Comparison of ENCODE assay signal across 26 cellular contexts in the genomic region with DNA sequence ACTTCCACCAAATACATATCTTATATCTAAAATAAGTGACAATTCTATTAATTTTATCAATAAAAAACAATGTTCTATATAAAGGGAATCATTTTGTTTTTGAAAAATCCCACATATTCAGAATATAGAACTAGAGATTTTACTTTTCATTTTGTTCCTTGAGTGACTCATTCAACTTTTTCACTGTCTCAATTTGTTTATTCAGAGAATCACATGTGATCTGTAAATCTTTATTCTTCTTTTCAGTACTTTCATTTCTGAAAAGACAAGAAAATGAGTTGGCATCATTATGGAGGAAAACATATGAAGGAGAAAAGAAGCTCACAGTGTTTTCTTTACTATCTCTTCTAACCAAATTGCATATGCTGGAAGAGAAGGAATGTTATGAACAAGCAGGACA. TPM values are rescaled to one million over a fixed set of nuclear protein-coding genes. Genes with fewer than 3 reads are reported as not detected.
DNase-seq lines count a peak whose midpoint lies in the region; ATAC-seq and TF ChIP-seq lines count a peak whose summit lies in the region.
"Had no signal": no experiment of that assay in that cellular context is flagged by ENCODE, and none has a peak within 500 bp of the region (broad histone marks: within the 10 kb centered on the region; RNA-seq: fewer than 3 reads in every experiment).

No MANE protein-coding gene starts in this region.

- ATAC-seq in SK-N-SH treated with all-trans-retinoic acid at 6 μM for 48 hours = no peak
- ATAC-seq: activated CD8-positive, alpha-beta T cell treated with anti-CD3 and anti-CD28 coated beads for 36 hours; HepG2; left lobe of liver had no signal

- no peak overlapping the region for H3K4me3 Mint-ChIP-seq in osteocyte (ENCODE audit: unreplicated experiment)
- no peak overlapping the region for H3K4me3 Mint-ChIP-seq in MCF 10A (ENCODE audit: unreplicated experiment)
- H3K4me3 Mint-ChIP-seq: activated CD8-positive, alpha-beta T cell treated with anti-CD3 and anti-CD28 coated beads for 36 hours; activated naive CD8-positive, alpha-beta T cell; CD4-positive, alpha-beta T cell; naive B cell; stimulated activated naive CD8-positive, alpha-beta T cell treated with anti-CD3 and anti-CD28 coated beads, Interleukin-15, Interleukin-2, amounts not matched to agents 100 ng/mL and 50 ng/mL, for 24 hours had no signal

- no peak for TF ChIP-seq EP300 in SK-N-SH (IDR thresholded peaks at IDR 0.05; ENCODE audit: borderline replicate concordance in 1 of 2, low read depth in 1 of 2, low read length in 1 of 2)

- peaks cover 6% of the 10 kb centered on the region for H3K36me3 Mint-ChIP-seq in osteocyte (ENCODE audit: unreplicated experiment)
- peaks cover 14% of the 10 kb centered on the region for H3K36me3 Mint-ChIP-seq in MCF 10A (ENCODE audit: insufficient read depth, unreplicated experiment)

- H3K4me3 ChIP-seq in SK-N-SH (ENCODE audit: low read depth in 2 of 2, low read length in 1 of 2) (no peak overlapping the region), PC-9 (no peak overlapping the region), fibroblast of lung (replicated peaks in 1 of 4; ENCODE audit: control extremely low read depth in 1 of 4, insufficient read depth in 1 of 4, low read depth in 3 of 4, low read length in 4 of 4) (no peak overlapping the region)
- H3K4me3 ChIP-seq: heart right ventricle, Peyer's patch, SJSA1, vagina had no signal

- H3K27ac ChIP-seq in SK-N-SH (ENCODE audit: low read depth in 2 of 2, low read length in 1 of 2) = peak overlapping the region in 1 of 2 experiments; percentile 44; a peak in 1 of 4 replicates
- H3K27ac ChIP-seq in PC-9 = 0 out of 2 replicates have a peak overlapping the region, but pooled peaks have one; percentile 0
- H3K27ac ChIP-seq in fibroblast of lung (ENCODE audit: insufficient read depth, low read length) = no peak overlapping the region
- H3K27ac ChIP-seq in RWPE1 = no peak overlapping the region
- H3K27ac ChIP-seq: 22Rv1, epithelial cell of prostate, heart right ventricle, Peyer's patch, SJSA1, vagina had no signal

- H3K27me3 Mint-ChIP-seq in osteocyte (ENCODE audit: unreplicated experiment) (no peaks in the 10 kb centered on the region), MCF 10A (ENCODE audit: insufficient read depth, unreplicated experiment) (no peaks in the 10 kb centered on the region)
- H3K27me3 Mint-ChIP-seq: activated CD8-positive, alpha-beta T cell treated with anti-CD3 and anti-CD28 coated beads for 36 hours; activated naive CD8-positive, alpha-beta T cell; CD4-positive, alpha-beta T cell; naive B cell; stimulated activated naive CD8-positive, alpha-beta T cell treated with anti-CD3 and anti-CD28 coated beads, Interleukin-15, Interleukin-2, amounts not matched to agents 100 ng/mL and 50 ng/mL, for 24 hours had no signal

- CTCF ChIA-PET in SK-N-SH (lab: Yijun Ruan, JAX) (interaction anchor here (1.3 to 7.3 kb wide), 5 partner anchors 47 to 1318 kb away, joined by 4 to 233 read pairs (median 17); no protein-coding TSS in a partner anchor), PC-9 (lab: Charles Lee) (no interaction called here), RWPE1 (lab: Yijun Ruan, JAX) (interaction anchor here (0.6 to 0.7 kb wide), 3 partner anchors 157 to 1341 kb away, joined by 3 to 4 read pairs (median 3); no protein-coding TSS in a partner anchor), MCF 10A (lab: Yijun Ruan, JAX) (interaction anchor here (0.7 to 14.1 kb wide), 4 partner anchors 23 to 76 kb away, joined by 3 to 321 read pairs (median 12); no protein-coding TSS in a partner anchor)

- H3K9me3 Mint-ChIP-seq in osteocyte (ENCODE audit: unreplicated experiment) = no peaks in the 10 kb centered on the region
- H3K9me3 Mint-ChIP-seq in MCF 10A (ENCODE audit: unreplicated experiment) = no peaks in the 10 kb centered on the region
- H3K9me3 Mint-ChIP-seq: activated CD8-positive, alpha-beta T cell treated with anti-CD3 and anti-CD28 coated beads for 36 hours; CD4-positive, alpha-beta T cell; naive B cell; stimulated activated naive CD8-positive, alpha-beta T cell treated with anti-CD3 and anti-CD28 coated beads, Interleukin-15, Interleukin-2, amounts not matched to agents 100 ng/mL and 50 ng/mL, for 24 hours had no signal

- H3K9me3 ChIP-seq in SK-N-SH = no peaks in the 10 kb centered on the region
- H3K9me3 ChIP-seq in PC-9 (ENCODE audit: insufficient read depth, low read depth) = no peaks in the 10 kb centered on the region
- H3K9me3 ChIP-seq in fibroblast of lung (ENCODE audit: control insufficient read depth, insufficient read depth, low read depth, low read length) = no peaks in the 10 kb centered on the region
- H3K9me3 ChIP-seq: heart right ventricle, Peyer's patch, SJSA1, vagina had no signal

- intact Hi-C loops in PC-9 (cut with micrococcal nuclease; ENCODE audit: unreplicated experiment) (no loop called here), MCF 10A (cut with micrococcal nuclease) (no loop called here)

- H3K27ac Mint-ChIP-seq in osteocyte (ENCODE audit: unreplicated experiment) (peak overlapping the region; percentile 16), MCF 10A (ENCODE audit: low read depth, unreplicated experiment) (no peak overlapping the region)
- H3K27ac Mint-ChIP-seq: activated CD8-positive, alpha-beta T cell treated with anti-CD3 and anti-CD28 coated beads for 36 hours; activated naive CD8-positive, alpha-beta T cell; CD4-positive, alpha-beta T cell; naive B cell; stimulated activated naive CD8-positive, alpha-beta T cell treated with anti-CD3 and anti-CD28 coated beads, Interleukin-15, Interleukin-2, amounts not matched to agents 100 ng/mL and 50 ng/mL, for 24 hours had no signal

- BruUV-seq in PC-9 (replicated peaks; lab: Mats Ljungman, UMichigan) = no TSS peak
- BruUV-seq in MCF 10A (replicated peaks; lab: Mats Ljungman, UMichigan) = no TSS peak

- POLR2A ChIA-PET in SK-N-SH (lab: Yijun Ruan, JAX) (no interaction called here), PC-9 (lab: Charles Lee; ENCODE audit: unreplicated experiment) (no interaction called here), RWPE1 (lab: Yijun Ruan, JAX; ENCODE audit: low non-redundant PET) (no interaction called here), MCF 10A (lab: Yijun Ruan, JAX) (interaction anchor here (1.3 to 1.5 kb wide), 2 partner anchors 10 to 17 kb away, joined by 4 read pairs; no protein-coding TSS in a partner anchor)

- H2AFZ ChIP-seq in SK-N-SH (ENCODE audit: low read depth) (peak overlapping the region; percentile 16; the same call in 1 of the 2 replicates), PC-9 (no peak overlapping the region), fibroblast of lung (ENCODE audit: low read length) (no peak overlapping the region)

- no peak for TF ChIP-seq RAD21 in SK-N-SH (IDR thresholded peaks at IDR 0.05; ENCODE audit: low read length)

- no peaks in the 10 kb centered on the region for H3K79me2 ChIP-seq in SK-N-SH (ENCODE audit: insufficient read depth)
- no peaks in the 10 kb centered on the region for H3K79me2 ChIP-seq in PC-9 (ENCODE audit: low read depth)
- no peaks in the 10 kb centered on the region for H3K79me2 ChIP-seq in fibroblast of lung (ENCODE audit: control insufficient read depth, insufficient read depth, low read length)

- H3K9ac ChIP-seq in SK-N-SH (no peak overlapping the region), fibroblast of lung (ENCODE audit: insufficient read depth, low read length) (no peak overlapping the region)

- DNase-seq in SK-N-SH = no peak
- no peak for DNase-seq in PC-9
- peak in 1 of 2 donors; percentile 28 for DNase-seq in fibroblast of lung (ENCODE audit: low read depth in 2 of 2)
- DNase-seq in osteocyte (ENCODE audit: extremely low spot score, unreplicated experiment) = no peak
- DNase-seq in RWPE1 (ENCODE audit: low spot score) = no peak
- DNase-seq in MCF 10A (ENCODE audit: unreplicated experiment) = no peak
- DNase-seq in NCI-H446 (lab: John Stamatoyannopoulos, UW) = no peak
- DNase-seq: activated CD8-positive, alpha-beta T cell treated with anti-CD3 and anti-CD28 coated beads for 36 hours; activated effector memory CD4-positive, alpha-beta T cell treated with Interleukin-2 at 50 U/mL for 16 hours; activated T-cell treated with anti-CD3 and anti-CD28 coated beads for 4 hours; CD4-positive, alpha-beta T cell; DMS 273 treated with DMSO at 0.1 percent for 48 hours; heart right ventricle; naive B cell; NCI-H1694; NCI-H510A; Peyer's patch had no signal

- H3K4me2 ChIP-seq in SK-N-SH = no peak overlapping the region
- H3K4me2 ChIP-seq in PC-9 = no peak overlapping the region
- peak overlapping the region; percentile 32 for H3K4me2 ChIP-seq in fibroblast of lung (ENCODE audit: extremely low read depth, insufficient read depth, low read length)

- no peaks in the 10 kb centered on the region; a peak in 1 of 4 replicates for H3K4me1 ChIP-seq in SK-N-SH (ENCODE audit: control insufficient read depth in 1 of 2, insufficient read depth in 2 of 2, low read depth in 1 of 2, low read length in 1 of 2)
- no peaks in the 10 kb centered on the region for H3K4me1 ChIP-seq in PC-9 (replicated peaks; ENCODE audit: insufficient read depth)
- H3K4me1 ChIP-seq in fibroblast of lung (ENCODE audit: control insufficient read depth, extremely low read depth, insufficient read depth, low read length) = peaks cover 2% of the 10 kb centered on the region
- H3K4me1 ChIP-seq: vagina had no signal

- H4K20me1 ChIP-seq in SK-N-SH (ENCODE audit: insufficient read depth) = no peaks in the 10 kb centered on the region
- H4K20me1 ChIP-seq in PC-9 (ENCODE audit: insufficient read depth) = no peaks in the 10 kb centered on the region
- no peaks in the 10 kb centered on the region for H4K20me1 ChIP-seq in fibroblast of lung (ENCODE audit: control insufficient read depth, extremely low read depth, insufficient read depth, low read length)

- H3K4me1 Mint-ChIP-seq in osteocyte (ENCODE audit: unreplicated experiment) (peaks cover 19% of the 10 kb centered on the region), MCF 10A (ENCODE audit: insufficient read depth, unreplicated experiment) (peaks cover 7% of the 10 kb centered on the region)

- H3K36me3 ChIP-seq in SK-N-SH (replicated peaks in 1 of 2; ENCODE audit: control insufficient read depth in 1 of 2, insufficient read depth in 2 of 2, low read length in 1 of 2) = peaks cover 40 to 61% of the 10 kb centered on the region in 2 experiments
- H3K36me3 ChIP-seq in PC-9 (ENCODE audit: low read depth) = peaks cover 35% of the 10 kb centered on the region
- H3K36me3 ChIP-seq in fibroblast of lung (ENCODE audit: control insufficient read depth, insufficient read depth, low read length) = no peaks in the 10 kb centered on the region
- H3K36me3 ChIP-seq: Peyer's patch, vagina had no signal

- H3K9me2 ChIP-seq in SK-N-SH = no peaks in the 10 kb centered on the region
- H3K9me2 ChIP-seq in PC-9 (ENCODE audit: insufficient read depth) = no peaks in the 10 kb centered on the region

- TF ChIP-seq CTCF in SK-N-SH (IDR thresholded peaks at IDR 0.05) = no peak
- TF ChIP-seq CTCF in PC-9 (conservative IDR thresholded peaks at IDR 0.05) = no peak
- no peak for TF ChIP-seq CTCF in fibroblast of lung (conservative IDR thresholded peaks at IDR 0.05 in 1 of 2, IDR thresholded peaks at IDR 0.05 in 1 of 2; ENCODE audit: low read depth in 1 of 2, low read length in 2 of 2)
- no peak for TF ChIP-seq CTCF in osteocyte (IDR thresholded peaks at IDR 0.05)
- no peak for TF ChIP-seq CTCF in RWPE1 (conservative IDR thresholded peaks at IDR 0.05; ENCODE audit: low read depth)
- TF ChIP-seq CTCF in MCF 10A (IDR thresholded peaks at IDR 0.05; ENCODE audit: unreplicated experiment) = no peak

- H3F3A ChIP-seq in SK-N-SH (replicated peaks; ENCODE audit: insufficient read depth) = peaks cover 19% of the 10 kb centered on the region
- no peaks in the 10 kb centered on the region for H3F3A ChIP-seq in PC-9 (ENCODE audit: insufficient read depth, low read depth)

- H3K27me3 ChIP-seq in SK-N-SH (ENCODE audit: insufficient read depth) (no peaks in the 10 kb centered on the region), PC-9 (ENCODE audit: insufficient read depth, low read depth) (no peaks in the 10 kb centered on the region), fibroblast of lung (ENCODE audit: control insufficient read depth, insufficient read depth, low read length) (no peaks in the 10 kb centered on the region)
- H3K27me3 ChIP-seq: heart right ventricle, Peyer's patch, SJSA1, vagina had no signal

RNA-seq across cellular contexts. Expression of gene CIP2A, which starts 35.0 kb away (rescaled TPM):
- polyA plus RNA-seq in SK-N-SH (2012; rRNA removed) (6.9 and 7.1 TPM in 2 replicates), fibroblast of lung (7.9 and 20.2 TPM in 2 replicates)
- polyA plus RNA-seq in SK-N-SH (2012; cell fraction: cytosol; rRNA removed) = 7.8 TPM in 2 replicates
- polyA plus RNA-seq in SK-N-SH (2012; cell fraction: nucleus; rRNA removed) = 11.9 and 12.9 TPM in 2 replicates
- total RNA-seq in PC-9 (2021) (40.6 and 41.1 TPM in 2 replicates), fibroblast of lung (5.4 and 10.1 TPM in 2 replicates), osteocyte (9.0 and 10.2 TPM in 2 replicates), MCF 10A (2022) (15.5 and 23.9 TPM in 2 replicates)
- polyA plus RNA-seq in fibroblast of lung (2012) = 5.5 and 14.6 TPM in 2 replicates
- polyA minus RNA-seq in fibroblast of lung (ENCODE audit: low replicate concordance) = 5.1 and 17.2 TPM in 2 replicates

RNA-seq across cellular contexts. Expression of gene DZIP3, which starts 35.3 kb away (rescaled TPM):
- polyA plus RNA-seq in SK-N-SH (2012; rRNA removed) (6.3 and 9.2 TPM in 2 replicates), fibroblast of lung (10.2 and 11.0 TPM in 2 replicates)
- polyA plus RNA-seq in SK-N-SH (2012; cell fraction: cytosol; rRNA removed) = 7.0 and 7.1 TPM in 2 replicates
- polyA plus RNA-seq in SK-N-SH (2012; cell fraction: nucleus; rRNA removed) = 10.1 and 19.5 TPM in 2 replicates
- total RNA-seq in PC-9 (2021) (11.7 and 14.5 TPM in 2 replicates), fibroblast of lung (19.3 and 26.4 TPM in 2 replicates), osteocyte (9.0 and 11.2 TPM in 2 replicates), MCF 10A (2022) (10.1 and 10.3 TPM in 2 replicates)
- 6.9 and 7.1 TPM in 2 replicates for polyA plus RNA-seq in fibroblast of lung (2012)
- polyA minus RNA-seq in fibroblast of lung (ENCODE audit: low replicate concordance) = 0.82 and 1.1 TPM in 2 replicates

RNA-seq across cellular contexts. Expression of gene MYH15, which starts 43.8 kb away (rescaled TPM):
- polyA plus RNA-seq in SK-N-SH (2012; rRNA removed) (2.1 and 3.2 TPM in 2 replicates), fibroblast of lung (0.05 and 0.24 TPM in 2 replicates)
- 2.8 and 2.9 TPM in 2 replicates for polyA plus RNA-seq in SK-N-SH (2012; cell fraction: cytosol; rRNA removed)
- polyA plus RNA-seq in SK-N-SH (2012; cell fraction: nucleus; rRNA removed) = 2.0 and 3.2 TPM in 2 replicates
- total RNA-seq in PC-9 (2021) (0.95 and 2.3 TPM in 2 replicates), fibroblast of lung (0.17 and 0.26 TPM in 2 replicates), osteocyte (0.05 and 0.08 TPM in 2 replicates), MCF 10A (2022) (0.19 and 0.25 TPM in 2 replicates)
- 0.06 and 0.25 TPM in 2 replicates for polyA plus RNA-seq in fibroblast of lung (2012)
- polyA minus RNA-seq in fibroblast of lung (ENCODE audit: low replicate concordance) = 0.19 and 0.51 TPM in 2 replicates
- total RNA-seq: vagina had no signal
